Comparison of ENCODE assay signal across 26 cellular contexts in genomic region chr6:151753581-151753980, GRCh38. TPM values are rescaled to one million over a fixed set of nuclear protein-coding genes. Genes with fewer than 3 reads are reported as not detected.
"Had no signal": no experiment of that assay in that cellular context is flagged by ENCODE, and none has a peak within 500 bp of the region (broad histone marks: within the 10 kb centered on the region; RNA-seq: fewer than 3 reads in every experiment).

No MANE protein-coding gene starts in this region.

- H3K79me2 ChIP-seq: parathyroid adenoma had no signal

- H3K4me3 ChIP-seq: neural progenitor cell, ovary, psoas muscle, right lobe of liver, sigmoid colon, stomach, thoracic aorta, thyroid gland, tibial nerve, upper lobe of left lung had no signal

- H3K4me1 ChIP-seq: neural progenitor cell, parathyroid adenoma, right lobe of liver, sigmoid colon, stomach, thyroid gland, upper lobe of left lung had no signal

- H3K9me3 ChIP-seq: ovary, psoas muscle, right lobe of liver, sigmoid colon, stomach, thoracic aorta, thyroid gland, tibial nerve, upper lobe of left lung had no signal

- H3K4me2 ChIP-seq: neural progenitor cell had no signal

- H2AFZ ChIP-seq: neural progenitor cell, parathyroid adenoma had no signal

- H3K9me3 Mint-ChIP-seq: natural killer cell; nephron; neural progenitor cell; stimulated activated effector memory CD8-positive, alpha-beta T cell treated with anti-CD3 and anti-CD28 coated beads, Interleukin-12 subunit alpha, Interleukin-12 subunit beta, amount 100 ng/mL, for 72 hours; stimulated activated naive B cell treated with anti-CD40 and anti-IgM and Interleukin-4, amounts not matched to agents 10 μg/mL and 1 μg/mL and 100 μg/mL, for 72 hours; stimulated activated naive CD8-positive, alpha-beta T cell treated with anti-CD3 and anti-CD28 coated beads, Interleukin-15, Interleukin-2, amounts not matched to agents 100 ng/mL and 50 ng/mL, for 24 hours had no signal

- H3K4me1 Mint-ChIP-seq: natural killer cell, neural progenitor cell had no signal

- H3K27ac Mint-ChIP-seq: natural killer cell; nephron; neural progenitor cell; progenitor cell of endocrine pancreas; stimulated activated effector memory CD8-positive, alpha-beta T cell treated with anti-CD3 and anti-CD28 coated beads, Interleukin-12 subunit alpha, Interleukin-12 subunit beta, amount 100 ng/mL, for 72 hours; stimulated activated naive B cell treated with anti-CD40 and anti-IgM and Interleukin-4, amounts not matched to agents 10 μg/mL and 1 μg/mL and 100 μg/mL, for 72 hours; stimulated activated naive CD8-positive, alpha-beta T cell treated with anti-CD3 and anti-CD28 coated beads, Interleukin-15, Interleukin-2, amounts not matched to agents 100 ng/mL and 50 ng/mL, for 24 hours had no signal

- H3K27me3 Mint-ChIP-seq: progenitor cell of endocrine pancreas; stimulated activated naive B cell treated with anti-CD40 and anti-IgM and Interleukin-4, amounts not matched to agents 10 μg/mL and 1 μg/mL and 100 μg/mL, for 72 hours had no signal

- DNase-seq: natural killer cell; occipital lobe; ovary; posterior cingulate gyrus; psoas muscle; right cardiac atrium; right lobe of liver; sigmoid colon; small intestine; stimulated activated CD4-positive, alpha-beta T cell treated with anti-CD3 and anti-CD28 coated beads, Interleukin-15, amount 100 ng/mL, for 24 hours; stimulated activated CD4-positive, alpha-beta T cell treated with anti-CD3 and anti-CD28 coated beads, Interleukin-2, amount 100 ng/mL, for 24 hours; stimulated activated CD4-positive, alpha-beta T cell treated with anti-CD3 and anti-CD28 coated beads, Interleukin-2, amount 100 ng/mL, for 48 hours; stimulated activated CD4-positive, alpha-beta T cell treated with anti-CD3 and anti-CD28 coated beads, Interleukin-4, amount 100 ng/mL, for 24 hours; stimulated activated naive B cell treated with anti-CD40 and anti-IgM and Interleukin-4, amounts not matched to agents 10 μg/mL and 1 μg/mL and 100 μg/mL, for 72 hours; stimulated activated naive CD4-positive, alpha-beta T cell treated with Interleukin-2 at 50 U/mL for 16 hours; stomach; thyroid gland; upper lobe of left lung had no signal

- H3K27ac ChIP-seq: neural progenitor cell, ovary, parathyroid adenoma, psoas muscle, right lobe of liver, sigmoid colon, stomach, thoracic aorta, thyroid gland, tibial nerve, upper lobe of left lung had no signal

- H3K4me3 Mint-ChIP-seq: natural killer cell; nephron; neural progenitor cell; stimulated activated effector memory CD8-positive, alpha-beta T cell treated with anti-CD3 and anti-CD28 coated beads, Interleukin-12 subunit alpha, Interleukin-12 subunit beta, amount 100 ng/mL, for 72 hours; stimulated activated naive B cell treated with anti-CD40 and anti-IgM and Interleukin-4, amounts not matched to agents 10 μg/mL and 1 μg/mL and 100 μg/mL, for 72 hours; stimulated activated naive CD8-positive, alpha-beta T cell treated with anti-CD3 and anti-CD28 coated beads, Interleukin-15, Interleukin-2, amounts not matched to agents 100 ng/mL and 50 ng/mL, for 24 hours had no signal

- H3K9ac ChIP-seq: neural progenitor cell, parathyroid adenoma had no signal

- H3K36me3 Mint-ChIP-seq: natural killer cell; neural progenitor cell; stimulated activated effector memory CD8-positive, alpha-beta T cell treated with anti-CD3 and anti-CD28 coated beads, Interleukin-12 subunit alpha, Interleukin-12 subunit beta, amount 100 ng/mL, for 72 hours had no signal

- H3K27me3 ChIP-seq: neural progenitor cell, ovary, right lobe of liver, sigmoid colon, stomach, thyroid gland, tibial nerve, upper lobe of left lung had no signal

- H3K36me3 ChIP-seq: neural progenitor cell, ovary, right lobe of liver, sigmoid colon, stomach, thoracic aorta, thyroid gland, tibial nerve, upper lobe of left lung had no signal

RNA-seq across cellular contexts. Expression of gene ESR1, which starts 53.9 kb away (rescaled TPM):
- total RNA-seq: progenitor cell of endocrine pancreas had no signal
